Comparison of ENCODE assay signal across 8 cellular contexts in the genomic region with DNA sequence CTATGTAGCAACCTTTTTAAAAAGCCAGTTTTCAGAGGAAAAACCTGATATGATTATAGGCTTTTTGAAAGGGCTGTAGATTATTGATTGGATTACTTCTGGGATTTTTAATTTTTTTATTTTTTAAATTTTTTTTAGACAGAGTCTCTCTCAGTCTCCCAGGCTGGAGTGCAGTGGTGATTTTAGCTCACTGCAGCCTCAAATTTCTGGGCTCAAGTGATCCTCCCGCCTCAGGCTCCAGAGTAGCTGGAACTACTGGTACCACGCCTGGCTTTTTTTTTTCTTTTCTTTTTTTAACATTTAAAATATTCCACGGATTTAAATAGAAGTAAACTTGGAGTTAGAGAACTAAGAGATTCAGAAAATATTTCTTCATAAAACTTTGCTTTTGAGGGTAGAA. TPM values are rescaled to one million over a fixed set of nuclear protein-coding genes. Genes with fewer than 3 reads are reported as not detected.
A peak's percentile ranks its signal among the peaks of the same experiment; 100 is the strongest.
DNase-seq lines count a peak whose midpoint lies in the region; ATAC-seq and TF ChIP-seq lines count a peak whose summit lies in the region.

No MANE protein-coding gene starts in this region.

- H4K20me1 ChIP-seq in SU-DHL-6 (ENCODE audit: low read depth, low read length): no peaks in the 10 kb centered on the region

- H3K4me1 Mint-ChIP-seq in activated CD4-positive, alpha-beta T cell treated with anti-CD3 and anti-CD28 coated beads, Interleukin-2, amount 10 ng/mL, durations not matched to agents 7 days and 5 days: peaks cover 33% of the 10 kb centered on the region
- peaks cover 36% of the 10 kb centered on the region for H3K4me1 Mint-ChIP-seq in stimulated activated naive CD8-positive, alpha-beta T cell treated with anti-CD3 and anti-CD28 coated beads, Interleukin-15, amount 100 ng/mL, for 72 hours

- ATAC-seq in stimulated activated naive CD8-positive, alpha-beta T cell treated with anti-CD3 and anti-CD28 coated beads, Interleukin-15, amount 100 ng/mL, for 72 hours: no peak
- ATAC-seq in GM21447 (IDR thresholded peaks at IDR 0.05; ENCODE audit: unreplicated experiment): no peak

- no peaks in the 10 kb centered on the region for H3F3A ChIP-seq in SU-DHL-6 (ENCODE audit: insufficient read depth)

- no peaks in the 10 kb centered on the region for H3K9me3 Mint-ChIP-seq in activated CD4-positive, alpha-beta T cell treated with anti-CD3 and anti-CD28 coated beads, Interleukin-2, amount 10 ng/mL, durations not matched to agents 7 days and 5 days
- peaks cover 0 to 6% of the 10 kb centered on the region in 2 donors for H3K9me3 Mint-ChIP-seq in stimulated activated naive CD8-positive, alpha-beta T cell treated with anti-CD3 and anti-CD28 coated beads, Interleukin-15, amount 100 ng/mL, for 72 hours

- peak overlapping the region; percentile 90 for H3K4me3 ChIP-seq in SU-DHL-6 (ENCODE audit: insufficient read depth, low read length, poor library complexity, severe bottlenecking)
- H3K4me3 ChIP-seq in fibroblast of mammary gland (ENCODE audit: control insufficient read depth, low read depth, low read length): peak overlapping the region; percentile 77

- DNase-seq in activated CD4-positive, alpha-beta T cell treated with anti-CD3 and anti-CD28 coated beads, Interleukin-2, amount 10 ng/mL, durations not matched to agents 7 days and 5 days: no peak
- DNase-seq in activated CD4-positive, alpha-beta T cell treated with anti-CD3 and anti-CD28 coated beads, Interleukin-2, amount 50 U/mL, for 1 hour: no peak
- DNase-seq in fibroblast of mammary gland (ENCODE audit: low read depth): no peak
- DNase-seq in stimulated activated naive CD8-positive, alpha-beta T cell treated with anti-CD3 and anti-CD28 coated beads, Interleukin-15, amount 100 ng/mL, for 72 hours: no peak
- no peak for DNase-seq in NK-92 (lab: John Stamatoyannopoulos, UW; ENCODE audit: unreplicated experiment)
- no peak for DNase-seq in NCI-H2029 treated with DMSO at 0.1 percent for 48 hours (lab: John Stamatoyannopoulos, UW)

- H3K27me3 ChIP-seq in SU-DHL-6 (ENCODE audit: low read length): no peaks in the 10 kb centered on the region

- H3K4me3 Mint-ChIP-seq in activated CD4-positive, alpha-beta T cell treated with anti-CD3 and anti-CD28 coated beads, Interleukin-2, amount 10 ng/mL, durations not matched to agents 7 days and 5 days: peak overlapping the region; percentile 94
- H3K4me3 Mint-ChIP-seq in stimulated activated naive CD8-positive, alpha-beta T cell treated with anti-CD3 and anti-CD28 coated beads, Interleukin-15, amount 100 ng/mL, for 72 hours: peak overlapping the region; percentile 92 to 97

- TF ChIP-seq CTCF in SU-DHL-6 (IDR thresholded peaks at IDR 0.05; ENCODE audit: insufficient read depth, low read length, poor library complexity, severe bottlenecking): no peak
- no peak for TF ChIP-seq CTCF in fibroblast of mammary gland (conservative IDR thresholded peaks at IDR 0.05; ENCODE audit: control insufficient read depth, insufficient read depth, low read depth, low read length)

- H3K9me3 ChIP-seq in SU-DHL-6 (ENCODE audit: insufficient read depth, low read length): no peaks in the 10 kb centered on the region

- H3K27me3 Mint-ChIP-seq in activated CD4-positive, alpha-beta T cell treated with anti-CD3 and anti-CD28 coated beads, Interleukin-2, amount 10 ng/mL, durations not matched to agents 7 days and 5 days: no peaks in the 10 kb centered on the region
- no peaks in the 10 kb centered on the region for H3K27me3 Mint-ChIP-seq in stimulated activated naive CD8-positive, alpha-beta T cell treated with anti-CD3 and anti-CD28 coated beads, Interleukin-15, amount 100 ng/mL, for 72 hours

- no peaks in the 10 kb centered on the region for H3K9me2 ChIP-seq in SU-DHL-6 (replicated peaks; ENCODE audit: insufficient read depth, low read length)

- H3K27ac Mint-ChIP-seq in activated CD4-positive, alpha-beta T cell treated with anti-CD3 and anti-CD28 coated beads, Interleukin-2, amount 10 ng/mL, durations not matched to agents 7 days and 5 days: peak overlapping the region; percentile 95
- peak overlapping the region; percentile 59 to 97 for H3K27ac Mint-ChIP-seq in stimulated activated naive CD8-positive, alpha-beta T cell treated with anti-CD3 and anti-CD28 coated beads, Interleukin-15, amount 100 ng/mL, for 72 hours

- H3K4me2 ChIP-seq in SU-DHL-6 (ENCODE audit: low read depth, low read length, poor library complexity, severe bottlenecking): peak overlapping the region; percentile 81

- CTCF ChIA-PET in activated CD4-positive, alpha-beta T cell treated with anti-CD3 and anti-CD28 coated beads, Interleukin-2, amount 10 ng/mL, durations not matched to agents 7 days and 5 days (lab: Charles Lee): interaction anchor here (0.6 to 2.6 kb wide), 4 partner anchors 9 to 372 kb away, joined by 3 to 11 read pairs (median 3); a partner anchor contains a TSS

- POLR2A ChIA-PET in activated CD4-positive, alpha-beta T cell treated with anti-CD3 and anti-CD28 coated beads, Interleukin-2, amount 10 ng/mL, durations not matched to agents 7 days and 5 days (lab: Charles Lee): no interaction called here

- H3K27ac ChIP-seq in SU-DHL-6 (ENCODE audit: low read depth, low read length): peak overlapping the region; percentile 54; the same call in 1 of the 2 replicates

- H3K36me3 Mint-ChIP-seq in activated CD4-positive, alpha-beta T cell treated with anti-CD3 and anti-CD28 coated beads, Interleukin-2, amount 10 ng/mL, durations not matched to agents 7 days and 5 days (ENCODE audit: low read depth): peaks cover 33% of the 10 kb centered on the region

- peaks cover 18% of the 10 kb centered on the region for H3K36me3 ChIP-seq in SU-DHL-6 (ENCODE audit: low read length)

- H2AFZ ChIP-seq in SU-DHL-6 (ENCODE audit: low read depth, low read length, severe bottlenecking): no peak overlapping the region

- peak overlapping the region; percentile 79 for H3K9ac ChIP-seq in SU-DHL-6 (ENCODE audit: low read length)

- H3K79me2 ChIP-seq in SU-DHL-6 (ENCODE audit: insufficient read depth, low read length): peaks cover 33% of the 10 kb centered on the region

RNA-seq across cellular contexts. Expression of a gene that starts 1.2 kb away (rescaled TPM):
- total RNA-seq in activated CD4-positive, alpha-beta T cell treated with anti-CD3 and anti-CD28 coated beads, Interleukin-2, amount 10 ng/mL, durations not matched to agents 7 days and 5 days: 10 to 100 TPM; 33.9 to 38.3 TPM
